In the genomic region with DNA sequence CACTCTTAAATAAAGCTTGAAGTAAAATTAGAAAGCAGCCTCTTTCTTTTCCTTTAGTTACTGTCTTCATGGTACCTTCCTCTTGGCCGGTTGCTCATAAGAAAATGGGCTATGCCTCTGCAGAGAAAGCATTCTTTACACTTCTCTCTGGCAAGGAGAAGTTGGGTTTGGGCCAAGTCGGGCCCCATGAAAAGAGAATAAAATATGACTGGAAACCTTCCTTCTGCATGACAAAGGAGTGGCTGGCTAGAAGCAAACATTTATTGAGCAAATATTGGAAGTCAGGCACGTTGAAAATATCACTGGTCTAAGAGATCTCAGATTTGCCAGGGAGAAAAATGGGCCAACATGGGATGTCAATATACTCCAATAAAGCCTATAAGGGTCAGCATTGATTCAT, we compare ENCODE assay signal across 23 cellular contexts.
DNase-seq lines count a peak whose midpoint lies in the region; ATAC-seq and TF ChIP-seq lines count a peak whose summit lies in the region.
"Had no signal": no experiment of that assay in that cellular context is flagged by ENCODE, and none has a peak within 500 bp of the region (broad histone marks: within the 10 kb centered on the region; RNA-seq: fewer than 3 reads in every experiment).

No MANE protein-coding gene starts in this region.

- DNase-seq in NCI-H2029 treated with DMSO at 0.1 percent for 48 hours (lab: John Stamatoyannopoulos, UW), result peak; percentile 39
- peak; percentile 22 for DNase-seq in colonic mucosa
- DNase-seq in prostate gland (ENCODE audit: low spot score), result peak; percentile 59
- DNase-seq in cerebellum (ENCODE audit: low spot score), result no peak
- DNase-seq: 8988T; ACHN; BE2C; C1 segment of cervical spinal cord; CD4-positive, alpha-beta memory T cell; CD4-positive, CD25-positive, alpha-beta regulatory T cell; CD8-positive, alpha-beta memory T cell; COR-L47; DMS 273 treated with DMSO at 0.1 percent for 48 hours; DMS153; DMS53; DMS79; DND-41; EL; GDM1 had no signal

- intact Hi-C loops in colonic mucosa (cut with DNase I), result no loop called here
- intact Hi-C loops in prostate gland (cut with DNase I), result no loop called here

- no peak overlapping the region for H3K27ac Mint-ChIP-seq in stimulated activated memory B cell treated with anti-CD40 and anti-IgM and Interleukin-4, amounts not matched to agents 10 μg/mL and 1 μg/mL and 100 μg/mL, for 72 hours
- H3K27ac Mint-ChIP-seq: CD14-positive monocyte; CD4-positive, alpha-beta memory T cell; CD4-positive, CD25-positive, alpha-beta regulatory T cell; CD8-positive, alpha-beta memory T cell had no signal

- no peak for TF ChIP-seq POLR2A in prostate gland (IDR thresholded peaks at IDR 0.05)

- no peaks in the 10 kb centered on the region for H3K4me1 Mint-ChIP-seq in stimulated activated memory B cell treated with anti-CD40 and anti-IgM and Interleukin-4, amounts not matched to agents 10 μg/mL and 1 μg/mL and 100 μg/mL, for 72 hours
- H3K4me1 Mint-ChIP-seq: CD14-positive monocyte; CD4-positive, alpha-beta memory T cell; CD4-positive, CD25-positive, alpha-beta regulatory T cell; CD8-positive, alpha-beta memory T cell had no signal

- no peak for TF ChIP-seq CTCF in colonic mucosa (IDR thresholded peaks at IDR 0.05)
- TF ChIP-seq CTCF in prostate gland (IDR thresholded peaks at IDR 0.05), result no peak

- H3K4me3 ChIP-seq in colonic mucosa (no peak overlapping the region), prostate gland (no peak overlapping the region)
- H3K4me3 ChIP-seq: BLaER1 had no signal

- ATAC-seq in HG02610 (IDR thresholded peaks at IDR 0.05; ENCODE audit: unreplicated experiment), result no peak
- no peak for ATAC-seq in stimulated activated memory B cell treated with anti-CD40 and anti-IgM and Interleukin-4, amounts not matched to agents 10 μg/mL and 1 μg/mL and 100 μg/mL, for 72 hours

- H3K9me3 ChIP-seq in colonic mucosa (no peaks in the 10 kb centered on the region), prostate gland (no peaks in the 10 kb centered on the region)
- H3K9me3 ChIP-seq: BE2C, BLaER1 had no signal

- no peak overlapping the region for H3K4me3 Mint-ChIP-seq in stimulated activated memory B cell treated with anti-CD40 and anti-IgM and Interleukin-4, amounts not matched to agents 10 μg/mL and 1 μg/mL and 100 μg/mL, for 72 hours
- H3K4me3 Mint-ChIP-seq: CD14-positive monocyte; CD4-positive, alpha-beta memory T cell; CD4-positive, CD25-positive, alpha-beta regulatory T cell; CD8-positive, alpha-beta memory T cell had no signal

- no peaks in the 10 kb centered on the region for H3K27me3 Mint-ChIP-seq in stimulated activated memory B cell treated with anti-CD40 and anti-IgM and Interleukin-4, amounts not matched to agents 10 μg/mL and 1 μg/mL and 100 μg/mL, for 72 hours
- H3K27me3 Mint-ChIP-seq: CD4-positive, CD25-positive, alpha-beta regulatory T cell had no signal

- no peaks in the 10 kb centered on the region for H3K36me3 ChIP-seq in colonic mucosa
- no peaks in the 10 kb centered on the region for H3K36me3 ChIP-seq in prostate gland
- H3K36me3 ChIP-seq: BE2C, BLaER1 had no signal

- H3K27me3 ChIP-seq in colonic mucosa (no peaks in the 10 kb centered on the region), prostate gland (replicated peaks; ENCODE audit: insufficient read depth) (no peaks in the 10 kb centered on the region)
- H3K27me3 ChIP-seq: BE2C, BLaER1 had no signal

- no peak overlapping the region for H3K9ac ChIP-seq in colonic mucosa (ENCODE audit: low read depth in 2 of 2, low read length in 2 of 2)
- H3K9ac ChIP-seq: BLaER1 had no signal

- 43% methylated on average over 3 of the region's 3 CpGs for WGBS in prostate gland

- H3K27ac ChIP-seq in colonic mucosa, result no peak overlapping the region
- H3K27ac ChIP-seq in prostate gland, result no peak overlapping the region
- H3K27ac ChIP-seq: BLaER1 had no signal

- H3K36me3 Mint-ChIP-seq in stimulated activated memory B cell treated with anti-CD40 and anti-IgM and Interleukin-4, amounts not matched to agents 10 μg/mL and 1 μg/mL and 100 μg/mL, for 72 hours, result no peaks in the 10 kb centered on the region
- H3K36me3 Mint-ChIP-seq: CD14-positive monocyte; CD4-positive, alpha-beta memory T cell; CD4-positive, CD25-positive, alpha-beta regulatory T cell; CD8-positive, alpha-beta memory T cell had no signal

- peaks cover 3% of the 10 kb centered on the region for H3K9me3 Mint-ChIP-seq in stimulated activated memory B cell treated with anti-CD40 and anti-IgM and Interleukin-4, amounts not matched to agents 10 μg/mL and 1 μg/mL and 100 μg/mL, for 72 hours

- H3K4me1 ChIP-seq in colonic mucosa (no peaks in the 10 kb centered on the region), prostate gland (replicated peaks) (no peaks in the 10 kb centered on the region)
- H3K4me1 ChIP-seq: BLaER1 had no signal
